8 cellular contexts compared by ENCODE assay signal in the genomic region with DNA sequence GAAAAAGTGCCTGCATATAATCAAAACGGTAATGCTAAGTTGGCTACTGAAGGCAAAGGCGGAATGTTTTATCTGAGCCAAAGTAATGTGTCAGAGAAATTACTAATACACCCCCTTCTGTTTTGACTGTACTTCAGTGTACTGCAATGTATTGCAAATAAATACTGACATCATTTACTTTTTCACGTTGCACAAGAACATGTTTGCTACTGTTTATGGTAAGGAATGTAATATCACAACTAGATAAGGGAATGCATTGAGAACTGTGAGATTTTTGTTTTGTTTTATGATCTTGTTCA. TPM values are rescaled to one million over a fixed set of nuclear protein-coding genes. Genes with fewer than 3 reads are reported as not detected.
DNase-seq lines count a peak whose midpoint lies in the region; ATAC-seq, FAIRE-seq and TF ChIP-seq lines count a peak whose summit lies in the region.

No MANE protein-coding gene starts in this region.

- H4K8ac ChIP-seq in H1 (ENCODE audit: extremely low read depth, insufficient read depth, low read length) (no peak overlapping the region), neuronal stem cell (ENCODE audit: low read depth, low read length) (no peak overlapping the region)

- no peaks in the 10 kb centered on the region for H3K9me2 ChIP-seq in PC-3 (replicated peaks; ENCODE audit: low read length)

- H3K27me3 ChIP-seq in PC-3 (ENCODE audit: low read length) (no peaks in the 10 kb centered on the region), H1 (replicated peaks in 1 of 4; ENCODE audit: control insufficient read depth in 3 of 4, extremely low read depth in 1 of 4, insufficient read depth in 3 of 4, low read length in 3 of 4) (no peaks in the 10 kb centered on the region), neuronal stem cell (ENCODE audit: control insufficient read depth in 3 of 3, insufficient read depth in 3 of 3, low read depth in 1 of 3, low read length in 3 of 3) (no peaks in the 10 kb centered on the region)

- H3K79me1 ChIP-seq in H1 (ENCODE audit: low read depth, low read length) (peaks cover 3% of the 10 kb centered on the region; the same call in 1 of the 2 replicates), neuronal stem cell (ENCODE audit: low read depth, low read length) (no peaks in the 10 kb centered on the region)

- peak overlapping the region; percentile 23; the same call in 1 of the 2 replicates for H3K27ac ChIP-seq in PC-3 (ENCODE audit: low read length)
- H3K27ac ChIP-seq in H1 (ENCODE audit: low read depth, low read length), result peak overlapping the region; percentile 9; the same call in 1 of the 2 replicates
- H3K27ac ChIP-seq in neuronal stem cell (replicated peaks; ENCODE audit: low read length), result peak overlapping the region; percentile 90

- H3K23ac ChIP-seq in H1 (ENCODE audit: insufficient read length) (no peak overlapping the region), neuronal stem cell (ENCODE audit: low read depth, low read length, poor library complexity) (no peak overlapping the region)

- H2BK120ac ChIP-seq in H1 (replicated peaks; ENCODE audit: low read depth, low read length) (no peak overlapping the region), neuronal stem cell (ENCODE audit: low read depth, low read length) (no peak overlapping the region)

- no TSS peak for BruUV-seq in PC-3 (replicated peaks; lab: Mats Ljungman, UMichigan)

- H3K4ac ChIP-seq in H1 (replicated peaks; ENCODE audit: insufficient read length, low read depth, low read length), result no peak overlapping the region
- no peak overlapping the region for H3K4ac ChIP-seq in neuronal stem cell (ENCODE audit: low read length)

- peak; percentile 0 for ATAC-seq in GM18511 (IDR thresholded peaks at IDR 0.05; ENCODE audit: unreplicated experiment)
- ATAC-seq in PC-3, result 0 out of 2 replicates have a peak, but pooled peaks have one; percentile 2
- no peak for ATAC-seq in HG03139 (IDR thresholded peaks at IDR 0.05; ENCODE audit: unreplicated experiment)
- no peak for ATAC-seq in left lobe of liver
- no peak for ATAC-seq in HG03354 (IDR thresholded peaks at IDR 0.05; ENCODE audit: poor library complexity, severe bottlenecking, unreplicated experiment)

- H3F3A ChIP-seq in PC-3 (ENCODE audit: low read length, unreplicated experiment), result no peaks in the 10 kb centered on the region

- intact Hi-C loops in PC-3 (cut with micrococcal nuclease), result loop anchor here (2.0 kb wide), 1 partner anchor 44 kb away; no protein-coding TSS in a partner anchor

- H2BK5ac ChIP-seq in H1 (ENCODE audit: low read depth, low read length) (peak overlapping the region; percentile 21; the same call in 1 of the 2 replicates), neuronal stem cell (ENCODE audit: low read length) (no peak overlapping the region)

- H3K79me2 ChIP-seq in PC-3 (ENCODE audit: low read length) (peaks cover 23% of the 10 kb centered on the region), H1 (ENCODE audit: control insufficient read depth in 1 of 2, insufficient read depth in 2 of 2, low read length in 2 of 2) (peaks cover 5 to 35% of the 10 kb centered on the region in 2 experiments)

- H3K23me2 ChIP-seq in H1 (ENCODE audit: low read depth, low read length), result peaks cover 5% of the 10 kb centered on the region; the same call in 1 of the 2 replicates

- no peaks in the 10 kb centered on the region for H3K36me3 ChIP-seq in PC-3 (ENCODE audit: low read depth, low read length)
- no peaks in the 10 kb centered on the region for H3K36me3 ChIP-seq in H1 (ENCODE audit: control insufficient read depth in 2 of 4, insufficient read depth in 4 of 4, low read length in 3 of 4)
- H3K36me3 ChIP-seq in neuronal stem cell (replicated peaks in 1 of 2; ENCODE audit: control insufficient read depth in 2 of 2, insufficient read depth in 2 of 2, low read length in 2 of 2), result no peaks in the 10 kb centered on the region

- WGBS in H1 (ENCODE audit: extremely low coverage in 1 of 2, insufficient coverage in 1 of 2, insufficient read length in 1 of 2, insufficient replicate concordance in 2 of 2, low coverage in 1 of 2, low lambda C conversion rate in 2 of 2, missing lambda C conversion rate in 1 of 2), 2 experiments, result 33% methylated on average over 3 of the region's 3 CpGs; no CpG with 5 or more reads in 1 of the 2 experiments
- no CpG with 5 or more reads among the region's 3 CpGs for WGBS in neuronal stem cell (ENCODE audit: extremely low coverage in 2 of 2, insufficient read length in 2 of 2, insufficient replicate concordance in 1 of 2), 2 donors

- H2BK12ac ChIP-seq in H1 (ENCODE audit: low read depth, low read length), result no peak overlapping the region
- no peak overlapping the region for H2BK12ac ChIP-seq in neuronal stem cell (ENCODE audit: low read length)

- H2BK20ac ChIP-seq in H1 (ENCODE audit: low read length), result no peak overlapping the region

- H3K9me3 ChIP-seq in PC-3 (ENCODE audit: low read length) (no peaks in the 10 kb centered on the region), H1 (ENCODE audit: insufficient read depth in 2 of 2, low read depth in 1 of 2, low read length in 1 of 2) (no peaks in the 10 kb centered on the region), neuronal stem cell (replicated peaks in 1 of 2; ENCODE audit: control insufficient read depth in 2 of 2, insufficient read depth in 1 of 2, low read depth in 1 of 2, low read length in 2 of 2) (no peaks in the 10 kb centered on the region)

- TF ChIP-seq CTCF in PC-3 (conservative IDR thresholded peaks at IDR 0.05; ENCODE audit: low read depth, low read length) (no peak), H1 (IDR thresholded peaks at IDR 0.05; ENCODE audit: control extremely low read depth in 1 of 3, insufficient read depth in 1 of 3, low read depth in 1 of 3, low read length in 3 of 3) (no peak)

- H2AFZ ChIP-seq in PC-3 (ENCODE audit: low read length) (peak overlapping the region; percentile 91), H1 (ENCODE audit: low read length) (0 out of 2 replicates have a peak overlapping the region, but pooled peaks have one; percentile 4), neuronal stem cell (ENCODE audit: low read length) (peak overlapping the region; percentile 67)

- FAIRE-seq in H1 (lab: Jason Lieb, UNC), result peak; percentile 60

- H3K18ac ChIP-seq in H1 (ENCODE audit: extremely low read depth, low read length), result no peak overlapping the region
- H3K18ac ChIP-seq in neuronal stem cell (ENCODE audit: low read length), result no peak overlapping the region

- peak overlapping the region; percentile 62 for H3K9ac ChIP-seq in PC-3 (ENCODE audit: low read length)
- peak overlapping the region in 3 of 4 experiments; percentile 31 to 74 (median 36); a peak in 5 of 7 replicates for H3K9ac ChIP-seq in H1 (replicated peaks in 1 of 4; ENCODE audit: extremely low read depth in 1 of 4, low read depth in 3 of 4, low read length in 3 of 4)
- no peak overlapping the region for H3K9ac ChIP-seq in neuronal stem cell (ENCODE audit: low read depth, low read length, poor library complexity)

- TF ChIP-seq POLR2A in H1 (IDR thresholded peaks at IDR 0.05; ENCODE audit: control extremely low read depth in 1 of 2, low read depth in 2 of 2, low read length in 2 of 2), result no peak

- H2AK5ac ChIP-seq in H1 (ENCODE audit: low read depth, low read length) (no peak overlapping the region), neuronal stem cell (ENCODE audit: low read depth, low read length) (no peak overlapping the region)

- POLR2A ChIA-PET in PC-3 (lab: Charles Lee; ENCODE audit: unreplicated experiment), result no interaction called here
- POLR2A ChIA-PET in H1 (lab: Charles Lee; ENCODE audit: partially characterized antibody), result interaction anchor here (0.7 to 2.2 kb wide), 4 partner anchors 19 to 351 kb away, joined by 3 to 9 read pairs (median 3); a partner anchor contains a TSS

- CTCF ChIA-PET in PC-3 (lab: Charles Lee), result no interaction called here
- CTCF ChIA-PET in H1 (lab: Charles Lee; ENCODE audit: partially characterized antibody), result no interaction called here

- peaks cover 13% of the 10 kb centered on the region; the same call in 1 of the 2 replicates for H3K4me1 ChIP-seq in PC-3 (ENCODE audit: insufficient read depth, low read length)
- H3K4me1 ChIP-seq in H1 (replicated peaks in 1 of 4; ENCODE audit: control insufficient read depth in 3 of 4, insufficient read depth in 4 of 4, low read length in 3 of 4), result peaks cover 0 to 14% (median 6%) of the 10 kb centered on the region in 4 experiments
- peaks cover 5 to 19% of the 10 kb centered on the region in 2 donors for H3K4me1 ChIP-seq in neuronal stem cell (ENCODE audit: control insufficient read depth in 2 of 2, insufficient read depth in 1 of 2, low read depth in 1 of 2, low read length in 2 of 2)

- H4K5ac ChIP-seq in H1 (ENCODE audit: insufficient read length, low read depth, low read length), result peak overlapping the region; percentile 81

- TF ChIP-seq EP300 in H1 (IDR thresholded peaks at IDR 0.05; ENCODE audit: borderline replicate concordance in 1 of 2, low read depth in 2 of 2, low read length in 2 of 2), result no peak

- DNase-seq in PC-3 (peak; percentile 40), H1 (ENCODE audit: low read depth in 1 of 2, low spot score in 2 of 2) (no peak), neuronal stem cell (ENCODE audit: low spot score) (no peak), NCI-H446 treated with DMSO at 0.1 percent for 48 hours (lab: John Stamatoyannopoulos, UW) (no peak), left lobe of liver (ENCODE audit: low spot score) (no peak)

- H3K56ac ChIP-seq in H1 (replicated peaks; ENCODE audit: insufficient read length, low read depth, low read length), result no peak overlapping the region

- H3K4me3 ChIP-seq in PC-3 (ENCODE audit: low read length), result peak overlapping the region; percentile 80
- H3K4me3 ChIP-seq in H1 (ENCODE audit: extremely low read depth in 1 of 4, insufficient read depth in 2 of 4, low read depth in 3 of 4, low read length in 4 of 4), result peak overlapping the region; percentile 34 to 69 (median 42)
- H3K4me3 ChIP-seq in neuronal stem cell (ENCODE audit: low read length in 2 of 2), result peak overlapping the region; percentile 46 to 80

- H4K20me1 ChIP-seq in PC-3 (ENCODE audit: low read length) (0 out of 2 replicates have a peak, but pooled peaks cover 4% of the 10 kb centered on the region), H1 (replicated peaks in 1 of 2; ENCODE audit: control insufficient read depth in 1 of 2, insufficient read depth in 2 of 2, low read length in 2 of 2) (peaks cover 1 to 7% of the 10 kb centered on the region in 2 experiments)

- H4K91ac ChIP-seq in H1 (replicated peaks; ENCODE audit: insufficient read length, low read length) (no peak overlapping the region), neuronal stem cell (ENCODE audit: low read depth, low read length, poor library complexity) (no peak overlapping the region)

- H2BK15ac ChIP-seq in H1 (ENCODE audit: low read length) (no peak overlapping the region), neuronal stem cell (ENCODE audit: low read length) (no peak overlapping the region)

- H3K4me2 ChIP-seq in PC-3 (ENCODE audit: low read length) (peak overlapping the region; percentile 95), H1 (ENCODE audit: insufficient read depth in 1 of 2, low read depth in 2 of 2, low read length in 2 of 2) (peak overlapping the region; percentile 67 to 78), neuronal stem cell (ENCODE audit: insufficient read depth, low read length, poor library complexity, severe bottlenecking) (peak overlapping the region; percentile 67)

- no peak for TF ChIP-seq RAD21 in H1 (IDR thresholded peaks at IDR 0.05 in 1 of 2, conservative IDR thresholded peaks at IDR 0.05 in 1 of 2; ENCODE audit: low read depth in 2 of 2, low read length in 2 of 2)

- H3K14ac ChIP-seq in H1 (ENCODE audit: insufficient read length), result no peak overlapping the region
- H3K14ac ChIP-seq in neuronal stem cell (ENCODE audit: low read length), result no peak overlapping the region

RNA-seq across cellular contexts. Expression of a gene that starts 0.8 kb away (rescaled TPM):
- total RNA-seq in PC-3 (2014; rRNA removed), result 5.3 and 6.0 TPM in 2 replicates
- total RNA-seq in H1 (2021; fragmentation: NEBNext Ultra II Directional; extraction: Animal tissue kit (Norgen Biotek cat#: 25700)), result 56.8 and 65.2 TPM in 2 replicates
- 10.0 and 13.4 TPM in 2 replicates for polyA plus RNA-seq in H1 (2011; rRNA removed)
- 21.5 TPM for polyA plus RNA-seq in H1 (2011; cell fraction: cytosol; rRNA removed)
- polyA plus RNA-seq in H1 (2011; cell fraction: nucleus; rRNA removed), result 7.0 TPM
- 18.9 to 31.0 TPM (median 23.8 TPM) in 4 replicates for polyA plus RNA-seq in H1 (2012, experiment 1 of 2)
- 1.2 TPM for polyA plus RNA-seq in H1 (2012, experiment 2 of 2)
- polyA plus RNA-seq in H1 (2013, experiment 1 of 2), result 23.4 TPM
- polyA plus RNA-seq in H1 (2013, experiment 2 of 2), result 23.1 TPM
- 34.2 and 52.0 TPM in 2 replicates for polyA minus RNA-seq in H1 (2011; rRNA and poly(A)+ RNA removed)
- 20.0 TPM for polyA minus RNA-seq in H1 (2011; cell fraction: cytosol; rRNA and poly(A)+ RNA removed)
- polyA minus RNA-seq in H1 (2011; cell fraction: nucleus; rRNA and poly(A)+ RNA removed), result 41.8 TPM
- polyA plus RNA-seq in neuronal stem cell (2013, experiment 1 of 2), result 33.7 TPM
- 34.7 TPM for polyA plus RNA-seq in neuronal stem cell (2013, experiment 2 of 2)
- 4.3 TPM for total RNA-seq in left lobe of liver

Comparison
In these comparisons a context has a peak if more than half of its experiments do, and no peak if none do; other contexts are left out.
1. ATAC-seq: peak in GM18511 (single experiment) and PC-3 (single experiment); none in HG03139 (single experiment), left lobe of liver (single experiment) and HG03354 (single experiment).
2. H2AFZ ChIP-seq: peak in every context shown above with its lines; median percentile 91 in PC-3; 67 in neuronal stem cell; 4 in H1.
3. H3K27ac ChIP-seq: peak in every context shown above with its lines; median percentile 90 in neuronal stem cell; 23 in PC-3; 9 in H1.
4. Peak in every context shown above with its lines, with median percentiles within 50 percentile points of each other: H3K4me2 ChIP-seq and H3K4me3 ChIP-seq.